18 cellular contexts compared by ENCODE assay signal in the genomic region with DNA sequence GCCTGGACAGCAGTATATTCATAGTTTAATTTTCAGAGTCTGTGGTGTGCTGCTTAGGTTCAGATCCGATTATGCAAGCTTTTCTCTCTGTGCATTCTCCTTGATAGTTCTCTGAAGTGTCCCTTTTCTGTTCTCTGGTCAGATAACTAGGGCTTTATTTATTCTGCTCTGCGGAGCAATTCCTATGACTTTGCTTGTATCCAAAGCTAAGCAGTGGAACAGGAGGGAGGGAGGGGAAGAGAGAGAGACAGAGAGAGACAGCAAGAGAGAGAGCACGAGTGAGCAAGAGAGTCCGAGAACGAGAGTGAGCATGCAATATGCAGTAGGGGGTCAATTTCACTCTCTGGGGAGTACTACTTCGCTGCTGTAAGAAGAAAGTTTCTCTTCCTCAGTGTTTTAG.
DNase-seq lines count a peak whose midpoint lies in the region; ATAC-seq and TF ChIP-seq lines count a peak whose summit lies in the region.
"Had no signal": no experiment of that assay in that cellular context is flagged by ENCODE, and none has a peak within 500 bp of the region (broad histone marks: within the 10 kb centered on the region; RNA-seq: fewer than 3 reads in every experiment).

No MANE protein-coding gene starts in this region.

- ATAC-seq in Right ventricle myocardium superior (ENCODE audit: poor library complexity), result peak; percentile 61
- peak; percentile 79 for ATAC-seq in left ventricle myocardium superior
- no peak for ATAC-seq in GM18519 (IDR thresholded peaks at IDR 0.05; ENCODE audit: low FRiP score, unreplicated experiment)
- ATAC-seq: HepG2 had no signal

- H3K9me3 ChIP-seq in right atrium auricular region (peaks cover 0 to 15% of the 10 kb centered on the region in 2 donors), H9 (ENCODE audit: control insufficient read depth, low read depth, low read length) (no peaks in the 10 kb centered on the region)

- H3K23me2 ChIP-seq in H9 (ENCODE audit: insufficient read length, low read depth, low read length, poor library complexity, severe bottlenecking), result no peaks in the 10 kb centered on the region

- no peak overlapping the region for H3K4me2 ChIP-seq in H9 (ENCODE audit: insufficient read depth, insufficient read length, low read length)
- H3K4me2 ChIP-seq: BLaER1 treated with 17β-estradiol and CSF1 and Interleukin-3, amounts not matched to agents 10 nM and 100 nM had no signal

- no peak overlapping the region for H3K14ac ChIP-seq in H9 (ENCODE audit: insufficient read depth, low read length)

- no peak overlapping the region for H2BK15ac ChIP-seq in H9 (ENCODE audit: low read depth, low read length)

- H3K4ac ChIP-seq in H9 (ENCODE audit: low read depth, low read length), result no peak overlapping the region

- no peaks in the 10 kb centered on the region for H4K20me1 ChIP-seq in H9 (ENCODE audit: control insufficient read depth, insufficient read depth, insufficient read length)
- H4K20me1 ChIP-seq: BLaER1 treated with 17β-estradiol and CSF1 and Interleukin-3, amounts not matched to agents 10 nM and 100 nM had no signal

- intact Hi-C loops in Right ventricle myocardium superior (cut with DNase I), result no loop called here
- intact Hi-C loops in left ventricle myocardium superior (cut with micrococcal nuclease), result no loop called here

- peaks cover 8 to 13% of the 10 kb centered on the region in 2 experiments; a peak in 3 of 4 replicates for H3K4me1 Mint-ChIP-seq in H9
- H3K4me1 Mint-ChIP-seq: B cell had no signal

- H3K27me3 Mint-ChIP-seq in H9 (ENCODE audit: low read depth), result no peaks in the 10 kb centered on the region
- H3K27me3 Mint-ChIP-seq: B cell; CD8-positive, alpha-beta memory T cell; IgD-negative memory B cell had no signal

- TF ChIP-seq CTCF in right atrium auricular region (IDR thresholded peaks at IDR 0.05) (no peak), H9 (conservative IDR thresholded peaks at IDR 0.05) (no peak)

- no peak overlapping the region for H3K9ac ChIP-seq in H9 (ENCODE audit: extremely low read depth, insufficient read length, low read length)
- H3K9ac ChIP-seq: BLaER1 treated with 17β-estradiol and CSF1 and Interleukin-3, amounts not matched to agents 10 nM and 100 nM had no signal

- H3K4me3 Mint-ChIP-seq in H9, result no peak overlapping the region
- H3K4me3 Mint-ChIP-seq: B cell; CD8-positive, alpha-beta memory T cell; IgD-negative memory B cell had no signal

- no peak overlapping the region for H2AFZ ChIP-seq in H9 (ENCODE audit: low read length)

- DNase-seq in Right ventricle myocardium superior, result no peak
- no peak for DNase-seq in right atrium auricular region (ENCODE audit: low spot score)
- no peak for DNase-seq in H9
- no peak for DNase-seq in left ventricle myocardium superior
- DNase-seq in activated CD8-positive, alpha-beta memory T cell treated with anti-CD3 and anti-CD28 coated beads, Interleukin-2, amount 50 U/mL, for 48 hours, result no peak
- no peak for DNase-seq in D341Med (ENCODE audit: low spot score)
- DNase-seq: CD8-positive, alpha-beta memory T cell; COR-L47; DMS153; DMS79; GDM1; GOT3; H7 had no signal

- peak overlapping the region in 2 of 3 experiments; percentile 38 to 69; a peak in 3 of 7 replicates for H3K27ac Mint-ChIP-seq in H9
- H3K27ac Mint-ChIP-seq: B cell had no signal

- H2BK120ac ChIP-seq in H9 (ENCODE audit: low read depth, low read length, poor library complexity, severe bottlenecking), result no peak overlapping the region

- no peak overlapping the region for H4K8ac ChIP-seq in H9 (replicated peaks; ENCODE audit: insufficient read length, low read depth, low read length)

- no CpG with 5 or more reads among the region's 6 CpGs for WGBS in H9 (ENCODE audit: extremely low coverage, insufficient read length, low lambda C conversion rate)

- H3K4me1 ChIP-seq in right atrium auricular region, result no peaks in the 10 kb centered on the region
- H3K4me1 ChIP-seq in H9 (ENCODE audit: insufficient read depth, low read length), result no peaks in the 10 kb centered on the region
- H3K4me1 ChIP-seq: BLaER1 treated with 17β-estradiol and CSF1 and Interleukin-3, amounts not matched to agents 10 nM and 100 nM had no signal

- H3K27ac ChIP-seq in right atrium auricular region (no peak overlapping the region), H9 (ENCODE audit: insufficient read length, low read depth, low read length) (no peak overlapping the region)
- H3K27ac ChIP-seq: BLaER1 treated with 17β-estradiol and CSF1 and Interleukin-3, amounts not matched to agents 10 nM and 100 nM had no signal

- H3K56ac ChIP-seq in H9 (ENCODE audit: insufficient read length, low read depth, low read length), result no peak overlapping the region

- no peak overlapping the region for H2AK5ac ChIP-seq in H9 (ENCODE audit: insufficient read length, low read length)

- no peak overlapping the region for H2BK12ac ChIP-seq in H9 (ENCODE audit: insufficient read length, low read depth, low read length)

- H3K4me3 ChIP-seq in right atrium auricular region, result no peak overlapping the region
- H3K4me3 ChIP-seq: BLaER1 treated with 17β-estradiol and CSF1 and Interleukin-3, amounts not matched to agents 10 nM and 100 nM had no signal

- no peak overlapping the region for H3K18ac ChIP-seq in H9 (ENCODE audit: insufficient read length, low read depth, low read length)

- H3K36me3 ChIP-seq in right atrium auricular region, result no peaks in the 10 kb centered on the region

- H3K79me1 ChIP-seq in H9 (ENCODE audit: insufficient read depth, low read depth, low read length, poor library complexity, severe bottlenecking), result no peaks in the 10 kb centered on the region

- H2BK5ac ChIP-seq in H9 (ENCODE audit: insufficient read length, low read length), result no peak overlapping the region

- H3K23ac ChIP-seq in H9 (ENCODE audit: insufficient read length, low read depth, low read length), result no peak overlapping the region

- H4K91ac ChIP-seq in H9 (ENCODE audit: insufficient read length, low read depth, low read length), result no peak overlapping the region

- no peaks in the 10 kb centered on the region for H3K79me2 ChIP-seq in H9 (ENCODE audit: insufficient read depth, low read length)

- no peak overlapping the region for H3T11ph ChIP-seq in H9 (ENCODE audit: low read length)

- H4K5ac ChIP-seq in H9 (ENCODE audit: insufficient read length, low read depth, low read length), result no peak overlapping the region

- H3K36me3 Mint-ChIP-seq in H9 (ENCODE audit: insufficient read depth in 1 of 3, low read depth in 3 of 3), result peaks cover 4 to 17% (median 11%) of the 10 kb centered on the region in 3 experiments; a peak in 5 of 7 replicates

- H3K9me3 Mint-ChIP-seq in H9, result peaks cover 11 to 12% of the 10 kb centered on the region in 2 experiments

- H3K27me3 ChIP-seq in right atrium auricular region (no peaks in the 10 kb centered on the region), H9 (ENCODE audit: insufficient read depth, low read length) (no peaks in the 10 kb centered on the region)
- H3K27me3 ChIP-seq: BLaER1 treated with 17β-estradiol and CSF1 and Interleukin-3, amounts not matched to agents 10 nM and 100 nM had no signal

- H2BK20ac ChIP-seq in H9 (ENCODE audit: low read depth, low read length, poor library complexity, severe bottlenecking), result no peak overlapping the region
